26 cellular contexts compared by ENCODE assay signal in the genomic region with DNA sequence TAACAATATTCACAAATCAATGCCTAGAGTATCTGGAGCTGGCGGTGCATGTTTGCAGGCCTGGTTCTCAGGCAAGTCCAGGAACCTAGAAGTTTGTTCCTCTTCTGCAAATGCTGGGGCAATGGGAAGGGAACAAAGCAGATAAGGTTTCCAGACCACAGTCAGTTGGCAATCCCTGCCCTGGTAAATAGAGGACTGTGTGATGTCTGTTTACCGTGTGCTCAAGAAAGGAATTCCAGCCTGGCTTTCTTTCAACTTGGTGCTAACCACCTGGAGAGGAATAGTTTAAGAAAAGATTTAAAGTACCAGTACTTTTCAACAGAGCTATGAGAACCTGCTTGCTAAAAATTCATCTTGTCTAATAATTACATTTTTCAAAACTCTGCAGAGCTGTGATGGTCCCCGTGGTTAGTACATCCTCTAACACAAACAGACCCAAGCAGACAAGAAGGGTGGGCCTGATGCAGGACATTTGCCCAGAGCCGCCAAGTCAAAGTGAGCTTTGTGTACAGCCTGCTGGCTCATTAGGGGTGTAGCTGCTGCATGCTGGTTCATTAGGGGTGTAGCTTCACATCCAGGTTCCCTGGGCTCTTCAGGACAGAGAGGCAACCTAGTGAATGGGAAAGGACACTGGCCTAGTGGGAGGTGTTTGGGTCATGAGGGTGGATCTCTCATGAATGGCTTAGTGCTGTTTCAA.
DNase-seq lines count a peak whose midpoint lies in the region; ATAC-seq, FAIRE-seq and TF ChIP-seq lines count a peak whose summit lies in the region.
"Had no signal": no experiment of that assay in that cellular context is flagged by ENCODE, and none has a peak within 500 bp of the region (broad histone marks: within the 10 kb centered on the region; RNA-seq: fewer than 3 reads in every experiment).

No MANE protein-coding gene starts in this region.

- H3K4me2 ChIP-seq in keratinocyte (ENCODE audit: control insufficient read depth, extremely low read depth, insufficient read depth, low read depth, low read length): peak overlapping the region; percentile 80
- H3K4me2 ChIP-seq: neural progenitor cell had no signal

- no peaks in the 10 kb centered on the region for H4K20me1 ChIP-seq in keratinocyte (ENCODE audit: control insufficient read depth, extremely low read depth, insufficient read depth, low read length)

- dilution Hi-C loops in keratinocyte (cut with MboI; ENCODE audit: extremely low pct_ligation_motif_present, low sequenced_read_pairs): no loop called here

- TF ChIP-seq CTCF in keratinocyte (optimal IDR thresholded peaks at IDR 0.05 in 1 of 3, IDR thresholded peaks at IDR 0.05 in 1 of 3, conservative IDR thresholded peaks at IDR 0.05 in 1 of 3; ENCODE audit: extremely low read depth in 1 of 3, insufficient read depth in 2 of 3, low read length in 3 of 3): peak in 2 of 3 experiments; percentile 19 to 50

- H3K9me1 ChIP-seq in keratinocyte (ENCODE audit: control insufficient read depth, extremely low read depth, insufficient read depth, low read length): no peaks in the 10 kb centered on the region

- H2AFZ ChIP-seq in keratinocyte (ENCODE audit: control insufficient read depth, low read length): peak overlapping the region; percentile 69
- H2AFZ ChIP-seq: neural progenitor cell had no signal

- H3K9ac ChIP-seq in keratinocyte (ENCODE audit: control insufficient read depth, extremely low read depth, insufficient read depth, low read length): peak overlapping the region; percentile 10
- H3K9ac ChIP-seq: neural progenitor cell had no signal

- H3K79me2 ChIP-seq in keratinocyte (ENCODE audit: control insufficient read depth, insufficient read depth, low read length): no peaks in the 10 kb centered on the region

- peaks cover 35% of the 10 kb centered on the region for H3K4me1 ChIP-seq in keratinocyte (ENCODE audit: control insufficient read depth, extremely low read depth, insufficient read depth, low read length)
- H3K4me1 ChIP-seq: neural progenitor cell, suprapubic skin had no signal

- ATAC-seq in HG03175 (IDR thresholded peaks at IDR 0.05; ENCODE audit: unreplicated experiment): no peak
- ATAC-seq: effector memory CD8-positive, alpha-beta T cell had no signal

- H3K9me3 ChIP-seq in keratinocyte (ENCODE audit: control insufficient read depth, low read depth, low read length): no peaks in the 10 kb centered on the region
- H3K9me3 ChIP-seq: suprapubic skin had no signal

- no peaks in the 10 kb centered on the region for H3K27me3 ChIP-seq in keratinocyte (ENCODE audit: control insufficient read depth, extremely low read depth, insufficient read depth, low read length)
- H3K27me3 ChIP-seq: neural progenitor cell, suprapubic skin had no signal

- DNase-seq in NCI-H748 (lab: John Stamatoyannopoulos, UW; ENCODE audit: unreplicated experiment) (peak; percentile 55), NCI-H748 treated with DMSO at 0.1 percent for 48 hours (lab: John Stamatoyannopoulos, UW) (no peak), RPMI7951 (ENCODE audit: low read depth) (peak; percentile 51), keratinocyte (ENCODE audit: low read depth, low spot score) (no peak), urothelium cell line (ENCODE audit: low spot score) (peak; percentile 42), GM19240 (ENCODE audit: insufficient read length, low spot score) (no peak), iPS-NIHi7 (ENCODE audit: extremely low spot score) (no peak)
- DNase-seq: activated CD4-positive, alpha-beta T cell treated with anti-CD3 and anti-CD28 coated beads, Interleukin-2, amount 10 ng/mL, durations not matched to agents 24 days and 14 days; activated CD8-positive, alpha-beta memory T cell treated with anti-CD3 and anti-CD28 coated beads, Interleukin-2, amount 50 U/mL, for 4 hours; activated gamma-delta T cell; amygdala; cerebellar nuclear complex; effector memory CD8-positive, alpha-beta T cell; GF-D8; hippocampal formation; kidney; midbrain; NCI-H187 treated with DMSO at 0.1 percent for 48 hours; NCI-H446 treated with DMSO at 0.1 percent for 48 hours; T1000 had no signal

- peak overlapping the region in 2 of 3 experiments; percentile 34 to 41 for H3K4me3 ChIP-seq in keratinocyte (ENCODE audit: control insufficient read depth in 2 of 3, extremely low read depth in 1 of 3, insufficient read depth in 2 of 3, low read depth in 1 of 3, low read length in 3 of 3)
- H3K4me3 ChIP-seq: neural progenitor cell, SK-N-MC, suprapubic skin had no signal

- peak overlapping the region; percentile 68 for H3K27ac ChIP-seq in keratinocyte (ENCODE audit: control insufficient read depth, insufficient read depth, low read length)
- H3K27ac ChIP-seq: neural progenitor cell, SK-N-MC, suprapubic skin had no signal

- peak; percentile 67 for FAIRE-seq in keratinocyte (lab: Jason Lieb, UNC)
- FAIRE-seq in urothelium cell line (lab: Jason Lieb, UNC): no peak
- FAIRE-seq: D721Med, GM12891, kidney had no signal

- no peaks in the 10 kb centered on the region for H3K36me3 ChIP-seq in keratinocyte (ENCODE audit: control insufficient read depth in 2 of 2, extremely low read depth in 1 of 2, insufficient read depth in 2 of 2, low read length in 2 of 2)
- H3K36me3 ChIP-seq: neural progenitor cell, suprapubic skin had no signal

Comparison
In these comparisons a context has a peak if more than half of its experiments do, and no peak if none do; other contexts are left out.
1. DNase-seq: peak in NCI-H748 (single experiment), RPMI7951 (single experiment) and urothelium cell line (single experiment); none in NCI-H748 treated with DMSO at 0.1 percent for 48 hours (single experiment), keratinocyte (single experiment), GM19240 (single experiment) and iPS-NIHi7 (single experiment).